ENCODE assay signal across 17 cellular contexts in the genomic region with DNA sequence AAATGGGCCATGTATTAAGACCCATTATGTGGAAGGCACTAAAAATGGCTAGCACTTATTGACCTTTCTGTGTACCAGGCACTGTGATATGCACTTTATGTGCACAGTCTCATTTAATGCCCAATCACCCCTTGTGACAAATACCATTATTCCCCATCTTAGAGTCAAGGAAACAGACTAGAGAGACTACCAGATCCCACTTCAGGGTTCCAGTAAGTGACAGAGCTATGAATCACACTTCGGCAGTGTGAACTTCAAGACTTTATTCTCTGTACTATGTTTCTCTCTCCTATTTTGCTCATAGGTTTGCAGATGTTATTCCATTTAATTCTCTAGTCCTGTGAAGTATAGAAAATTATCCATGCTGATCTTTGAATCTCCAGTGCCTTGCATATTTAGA.
DNase-seq lines count a peak whose midpoint lies in the region; ATAC-seq, FAIRE-seq and TF ChIP-seq lines count a peak whose summit lies in the region.
"Had no signal": no experiment of that assay in that cellular context is flagged by ENCODE, and none has a peak within 500 bp of the region (broad histone marks: within the 10 kb centered on the region; RNA-seq: fewer than 3 reads in every experiment).

No MANE protein-coding gene starts in this region.

- H3K4me1 ChIP-seq in CD8-positive, alpha-beta T cell (ENCODE audit: insufficient read depth, low read length): peaks cover 55% of the 10 kb centered on the region
- peaks cover 21% of the 10 kb centered on the region for H3K4me1 ChIP-seq in keratinocyte (ENCODE audit: control insufficient read depth, extremely low read depth, insufficient read depth, low read length)
- H3K4me1 ChIP-seq: parathyroid adenoma had no signal

- no peak overlapping the region for H3K4me3 ChIP-seq in CD8-positive, alpha-beta T cell (ENCODE audit: low read depth, low read length)
- H3K4me3 ChIP-seq in keratinocyte (ENCODE audit: control insufficient read depth in 2 of 3, extremely low read depth in 1 of 3, insufficient read depth in 2 of 3, low read depth in 1 of 3, low read length in 3 of 3): no peak overlapping the region
- H3K4me3 ChIP-seq: heart right ventricle, mucosa of descending colon, spleen had no signal

- ATAC-seq in CD8-positive, alpha-beta T cell: no peak
- ATAC-seq in activated naive CD8-positive, alpha-beta T cell treated with anti-CD3 and anti-CD28 coated beads, Interleukin-2, amount 10 ng/mL, durations not matched to agents 7 days and 5 days (ENCODE audit: low read depth): no peak
- no peak for ATAC-seq in HG03135 (IDR thresholded peaks at IDR 0.05; ENCODE audit: unreplicated experiment)
- ATAC-seq: heart right ventricle, mucosa of descending colon had no signal

- H3K36me3 ChIP-seq in CD8-positive, alpha-beta T cell (ENCODE audit: insufficient read depth, low read length): peaks cover 54% of the 10 kb centered on the region
- peaks cover 14 to 32% of the 10 kb centered on the region in 2 experiments for H3K36me3 ChIP-seq in keratinocyte (ENCODE audit: control insufficient read depth in 2 of 2, extremely low read depth in 1 of 2, insufficient read depth in 2 of 2, low read length in 2 of 2)

- CTCF ChIA-PET in CD8-positive, alpha-beta T cell (lab: Charles Lee): no interaction called here

- peaks cover 72% of the 10 kb centered on the region for H3K4me1 Mint-ChIP-seq in CD8-positive, alpha-beta T cell (ENCODE audit: low read depth)
- peaks cover 77% of the 10 kb centered on the region for H3K4me1 Mint-ChIP-seq in activated naive CD8-positive, alpha-beta T cell treated with anti-CD3 and anti-CD28 coated beads, Interleukin-2, amount 10 ng/mL, durations not matched to agents 7 days and 5 days

- H3K27me3 ChIP-seq in CD8-positive, alpha-beta T cell (ENCODE audit: insufficient read depth, low read length): no peaks in the 10 kb centered on the region
- no peaks in the 10 kb centered on the region for H3K27me3 ChIP-seq in keratinocyte (ENCODE audit: control insufficient read depth, extremely low read depth, insufficient read depth, low read length)
- H3K27me3 ChIP-seq: heart right ventricle, spleen had no signal

- no peak overlapping the region for H3K4me3 Mint-ChIP-seq in CD8-positive, alpha-beta T cell
- H3K4me3 Mint-ChIP-seq in activated naive CD8-positive, alpha-beta T cell treated with anti-CD3 and anti-CD28 coated beads, Interleukin-2, amount 10 ng/mL, durations not matched to agents 7 days and 5 days: no peak overlapping the region

- peak; percentile 69 for FAIRE-seq in keratinocyte (lab: Jason Lieb, UNC)

- POLR2A ChIA-PET in CD8-positive, alpha-beta T cell (lab: Charles Lee): interaction anchor here (0.8 kb wide), 1 partner anchor 29 kb away, joined by 3 read pairs; no protein-coding TSS in a partner anchor
- POLR2A ChIA-PET in activated naive CD8-positive, alpha-beta T cell treated with anti-CD3 and anti-CD28 coated beads, Interleukin-2, amount 10 ng/mL, durations not matched to agents 7 days and 5 days (lab: Charles Lee): no interaction called here

- no peak for DNase-seq in CD8-positive, alpha-beta T cell
- DNase-seq in HCEC 1CT (peak; percentile 13), keratinocyte (ENCODE audit: low read depth, low spot score) (no peak), amygdala (lab: John Stamatoyannopoulos, UW) (no peak), NCI-H1092 (lab: John Stamatoyannopoulos, UW) (no peak)
- DNase-seq in activated naive CD8-positive, alpha-beta T cell treated with anti-CD3 and anti-CD28 coated beads, Interleukin-2, amount 10 ng/mL, durations not matched to agents 7 days and 5 days: no peak
- no peak for DNase-seq in stimulated activated CD4-positive, alpha-beta T cell treated with anti-CD3 and anti-CD28 coated beads, Interleukin-1b, Interleukin-23, amount 100 ng/mL, for 48 hours
- DNase-seq: activated gamma-delta T cell treated with Interleukin-2 at 50 U/mL for 16 hours, DND-41, heart right ventricle, mucosa of descending colon, NCI-H1105 treated with DMSO at 0.1 percent for 48 hours, SHP77 treated with DMSO at 0.1 percent for 48 hours, spleen, T-helper 9 cell had no signal

- H3K9me1 ChIP-seq in keratinocyte (ENCODE audit: control insufficient read depth, extremely low read depth, insufficient read depth, low read length): no peaks in the 10 kb centered on the region

- intact Hi-C loops in CD8-positive, alpha-beta T cell (cut with DNase I, micrococcal nuclease): no loop called here

- H4K20me1 ChIP-seq in keratinocyte (ENCODE audit: control insufficient read depth, extremely low read depth, insufficient read depth, low read length): no peaks in the 10 kb centered on the region

- no peak overlapping the region for H3K4me2 ChIP-seq in keratinocyte (ENCODE audit: control insufficient read depth, extremely low read depth, insufficient read depth, low read depth, low read length)

- H3K36me3 Mint-ChIP-seq in CD8-positive, alpha-beta T cell: peaks cover 90% of the 10 kb centered on the region
- H3K36me3 Mint-ChIP-seq in activated naive CD8-positive, alpha-beta T cell treated with anti-CD3 and anti-CD28 coated beads, Interleukin-2, amount 10 ng/mL, durations not matched to agents 7 days and 5 days: peaks cover 84% of the 10 kb centered on the region

- no peaks in the 10 kb centered on the region for H3K9me3 ChIP-seq in CD8-positive, alpha-beta T cell (ENCODE audit: low read length)
- no peaks in the 10 kb centered on the region for H3K9me3 ChIP-seq in keratinocyte (ENCODE audit: control insufficient read depth, low read depth, low read length)
- H3K9me3 ChIP-seq: heart right ventricle, mucosa of descending colon, spleen had no signal

- dilution Hi-C loops in keratinocyte (cut with MboI; ENCODE audit: extremely low pct_ligation_motif_present, low sequenced_read_pairs): no loop called here

- H3K27ac Mint-ChIP-seq in CD8-positive, alpha-beta T cell: peak overlapping the region; percentile 58
- H3K27ac Mint-ChIP-seq in activated naive CD8-positive, alpha-beta T cell treated with anti-CD3 and anti-CD28 coated beads, Interleukin-2, amount 10 ng/mL, durations not matched to agents 7 days and 5 days: peak overlapping the region; percentile 65

- no peak for TF ChIP-seq CTCF in CD8-positive, alpha-beta T cell (IDR thresholded peaks at IDR 0.05)
- TF ChIP-seq CTCF in keratinocyte (optimal IDR thresholded peaks at IDR 0.05 in 1 of 3, IDR thresholded peaks at IDR 0.05 in 1 of 3, conservative IDR thresholded peaks at IDR 0.05 in 1 of 3; ENCODE audit: extremely low read depth in 1 of 3, insufficient read depth in 2 of 3, low read length in 3 of 3): no peak

- no peaks in the 10 kb centered on the region for H3K27me3 Mint-ChIP-seq in CD8-positive, alpha-beta T cell (ENCODE audit: low read depth)
- H3K27me3 Mint-ChIP-seq in activated naive CD8-positive, alpha-beta T cell treated with anti-CD3 and anti-CD28 coated beads, Interleukin-2, amount 10 ng/mL, durations not matched to agents 7 days and 5 days: no peaks in the 10 kb centered on the region

- H3K79me2 ChIP-seq in keratinocyte (ENCODE audit: control insufficient read depth, insufficient read depth, low read length): no peaks in the 10 kb centered on the region
- H3K79me2 ChIP-seq: parathyroid adenoma had no signal

- no peaks in the 10 kb centered on the region for H3K9me3 Mint-ChIP-seq in CD8-positive, alpha-beta T cell
- peaks cover 6% of the 10 kb centered on the region for H3K9me3 Mint-ChIP-seq in activated naive CD8-positive, alpha-beta T cell treated with anti-CD3 and anti-CD28 coated beads, Interleukin-2, amount 10 ng/mL, durations not matched to agents 7 days and 5 days

- no peak overlapping the region for H3K9ac ChIP-seq in keratinocyte (ENCODE audit: control insufficient read depth, extremely low read depth, insufficient read depth, low read length)
- H3K9ac ChIP-seq: parathyroid adenoma had no signal

- H2AFZ ChIP-seq in keratinocyte (ENCODE audit: control insufficient read depth, low read length): no peak overlapping the region
- H2AFZ ChIP-seq: parathyroid adenoma had no signal

- H3K27ac ChIP-seq in CD8-positive, alpha-beta T cell (ENCODE audit: low read depth, low read length): no peak overlapping the region
- H3K27ac ChIP-seq in keratinocyte (ENCODE audit: control insufficient read depth, insufficient read depth, low read length): no peak overlapping the region
- H3K27ac ChIP-seq: parathyroid adenoma, spleen had no signal
